ENCODE assay signal across 34 cellular contexts in genomic region chr7:13265271-13265670, GRCh38.
"Had no signal": no experiment of that assay in that cellular context is flagged by ENCODE, and none has a peak within 500 bp of the region (broad histone marks: within the 10 kb centered on the region; RNA-seq: fewer than 3 reads in every experiment).

No MANE protein-coding gene starts in this region.

- H3K4me3 ChIP-seq: adrenal gland, body of pancreas, breast epithelium had no signal

- H3K4me1 ChIP-seq: adrenal gland, body of pancreas, breast epithelium had no signal

- H3K27me3 ChIP-seq: adrenal gland, body of pancreas, brain microvascular endothelial cell, breast epithelium had no signal

- H3K27ac ChIP-seq: adrenal gland, body of pancreas, brain microvascular endothelial cell, breast epithelium, VCaP had no signal

- FAIRE-seq: astrocyte, TTC549 had no signal

- ATAC-seq: activated CD8-positive, alpha-beta T cell treated with anti-CD3 and anti-CD28 coated beads for 36 hours; activated naive CD4-positive, alpha-beta T cell treated with anti-CD3 and anti-CD28 coated beads, Interleukin-2, amount 50 U/mL, for 72 hours; activated T-cell treated with anti-CD3 and anti-CD28 coated beads, Interleukin-2, amount 50 U/mL, for 4 hours; activated T-cell treated with anti-CD3 and anti-CD28 coated beads, Interleukin-2, amount 50 U/mL, for 72 hours; activated T-helper 17 cell treated with anti-CD3 and anti-CD28 coated beads, Interleukin-2, amount 50 U/mL, for 72 hours; body of pancreas had no signal

- H3K36me3 ChIP-seq: adrenal gland, brain microvascular endothelial cell, breast epithelium had no signal

- DNase-seq: activated B cell treated with CpG ODN at 0.5 μM for 24 hours; activated CD4-positive, alpha-beta memory T cell treated with anti-CD3 and anti-CD28 coated beads for 36 hours; activated CD4-positive, alpha-beta T cell treated with anti-CD3 and anti-CD28 coated beads for 4 hours; activated CD4-positive, alpha-beta T cell treated with anti-CD3 and anti-CD28 coated beads, Interleukin-2, amount 10 ng/mL, durations not matched to agents 24 days and 14 days; activated CD4-positive, alpha-beta T cell treated with anti-CD3 and anti-CD28 coated beads, Interleukin-2, amount 50 U/mL, for 1 hour; activated CD4-positive, alpha-beta T cell treated with anti-CD3 and anti-CD28 coated beads, Interleukin-2, amount 50 U/mL, for 4 hours; activated CD4-positive, CD25-positive, alpha-beta regulatory T cell treated with anti-CD3 and anti-CD28 coated beads, Interleukin-2, amount 50 U/mL, for 72 hours; activated CD8-positive, alpha-beta memory T cell treated with anti-CD3 and anti-CD28 coated beads, Interleukin-2, amount 50 U/mL, for 4 hours; activated CD8-positive, alpha-beta T cell treated with anti-CD3 and anti-CD28 coated beads for 36 hours; activated effector memory CD4-positive, alpha-beta T cell treated with anti-CD3 and anti-CD28 coated beads, Interleukin-2, amount 50 U/mL, for 16 hours; activated gamma-delta T cell treated with Interleukin-2 at 50 U/mL for 16 hours; activated naive CD4-positive, alpha-beta T cell; activated naive CD4-positive, alpha-beta T cell treated with anti-CD3 and anti-CD28 coated beads for 36 hours; activated naive CD4-positive, alpha-beta T cell treated with anti-CD3 and anti-CD28 coated beads, Interleukin-2, amount 50 U/mL, for 16 hours; activated naive CD8-positive, alpha-beta T cell treated with anti-CD3 and anti-CD28 coated beads for 36 hours; activated T-cell treated with anti-CD3 and anti-CD28 coated beads for 4 hours; activated T-cell treated with anti-CD3 and anti-CD28 coated beads, Interleukin-2, amount 50 U/mL, for 1 hour; activated T-cell treated with anti-CD3 and anti-CD28 coated beads, Interleukin-2, amount 50 U/mL, for 4 hours; activated T-cell treated with anti-CD3 and anti-CD28 coated beads, Interleukin-2, amount 50 U/mL, for 72 hours; adrenal gland; amniotic stem cell; aorta; body of pancreas; brain microvascular endothelial cell; central memory CD4-positive, alpha-beta T cell; T-helper 1 cell; T-helper 2 cell; T-helper 9 cell had no signal

- H3K9me3 ChIP-seq: adrenal gland, body of pancreas, breast epithelium had no signal
